ENCODE assay signal across 31 cellular contexts in the genomic region with DNA sequence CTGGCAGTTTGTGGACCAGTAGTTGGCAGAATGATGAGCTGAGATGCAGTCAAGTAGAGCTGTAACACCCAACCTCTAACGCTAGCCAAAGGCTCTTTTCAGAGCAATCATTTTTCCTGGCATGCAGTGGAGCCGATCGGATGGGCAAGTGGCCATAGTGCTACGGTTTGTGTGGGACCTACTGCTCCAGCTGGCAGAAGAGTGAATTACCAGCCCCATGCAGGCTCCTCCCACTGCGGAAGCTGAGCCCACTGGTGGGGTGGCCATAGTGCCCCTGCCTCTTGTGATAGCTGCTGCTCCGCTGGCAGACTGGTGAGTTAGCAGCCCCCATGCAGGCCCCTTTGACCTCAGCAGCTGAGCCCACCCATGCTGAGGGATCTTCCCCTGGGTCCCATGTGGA.
"Had no signal": no experiment of that assay in that cellular context is flagged by ENCODE, and none has a peak within 500 bp of the region (broad histone marks: within the 10 kb centered on the region; RNA-seq: fewer than 3 reads in every experiment).

No MANE protein-coding gene starts in this region.

- H3K36me3 Mint-ChIP-seq: natural killer cell, neural progenitor cell had no signal

- DNase-seq: activated CD4-positive, alpha-beta memory T cell treated with anti-CD3 and anti-CD28 coated beads, Interleukin-2, amount 10 ng/mL, durations not matched to agents 7 days and 5 days; activated CD4-positive, alpha-beta T cell treated with anti-CD3 and anti-CD28 coated beads, Interleukin-2, amount 10 ng/mL, durations not matched to agents 7 days and 5 days; activated CD4-positive, CD25-positive, alpha-beta regulatory T cell treated with anti-CD3 and anti-CD28 coated beads, Interleukin-2, amount 50 U/mL, for 72 hours; activated CD8-positive, alpha-beta memory T cell treated with anti-CD3 and anti-CD28 coated beads, Interleukin-2, amount 50 U/mL, for 48 hours; activated gamma-delta T cell treated with Interleukin-2 at 50 U/mL for 16 hours; activated naive CD4-positive, alpha-beta T cell treated with anti-CD3 and anti-CD28 coated beads, Interleukin-2, amount 50 U/mL, for 16 hours; activated T-cell treated with anti-CD3 and anti-CD28 coated beads, Interleukin-2, amount 50 U/mL, for 4 hours; amniotic stem cell; brain microvascular endothelial cell; dorsolateral prefrontal cortex; effector memory CD4-positive, alpha-beta T cell; gastrocnemius medialis; glutamatergic neuron; left lung; lower lobe of right lung; mesenchymal stem cell; natural killer cell; stimulated activated CD4-positive, alpha-beta T cell treated with anti-CD3 and anti-CD28 coated beads, Interleukin-15, amount 100 ng/mL, for 24 hours; stimulated activated CD4-positive, alpha-beta T cell treated with anti-CD3 and anti-CD28 coated beads, Interleukin-2, amount 100 ng/mL, for 24 hours; stimulated activated naive CD4-positive, alpha-beta T cell; tibial artery; upper lobe of right lung; WERI-Rb-1 had no signal

- H2AFZ ChIP-seq: neural progenitor cell had no signal

- H3K4me3 Mint-ChIP-seq: activated CD4-positive, alpha-beta memory T cell treated with anti-CD3 and anti-CD28 coated beads, Interleukin-2, amount 10 ng/mL, durations not matched to agents 7 days and 5 days; activated CD4-positive, alpha-beta T cell treated with anti-CD3 and anti-CD28 coated beads, Interleukin-2, amount 10 ng/mL, durations not matched to agents 7 days and 5 days; activated T-cell treated with anti-CD3 and anti-CD28 coated beads, Interleukin-2, amount 50 U/mL, for 4 hours; activated T-helper 17 cell treated with anti-CD3 and anti-CD28 coated beads, Interleukin-2, amount 50 U/mL, for 72 hours; natural killer cell; neural progenitor cell had no signal

- FAIRE-seq: astrocyte, islet of Langerhans, TTC549 had no signal

- H3K36me3 ChIP-seq: brain microvascular endothelial cell, gastrocnemius medialis, left lung, lower lobe of right lung, neural progenitor cell, right atrium auricular region, suprapubic skin, tibial artery, upper lobe of right lung, WERI-Rb-1 had no signal

- H3K4me3 ChIP-seq: coronary artery, dorsolateral prefrontal cortex, gastrocnemius medialis, left lung, lower lobe of right lung, neural progenitor cell, right atrium auricular region, suprapubic skin, tibial artery, upper lobe of right lung had no signal

- H3K4me1 ChIP-seq: gastrocnemius medialis, left lung, lower lobe of right lung, neural progenitor cell, right atrium auricular region, suprapubic skin, tibial artery, upper lobe of right lung had no signal

- H3K27ac ChIP-seq: brain microvascular endothelial cell, coronary artery, dorsolateral prefrontal cortex, gastrocnemius medialis, left lung, lower lobe of right lung, neural progenitor cell, right atrium auricular region, suprapubic skin, tibial artery, upper lobe of right lung, WERI-Rb-1 had no signal

- H3K4me1 Mint-ChIP-seq: activated T-helper 17 cell treated with anti-CD3 and anti-CD28 coated beads, Interleukin-2, amount 50 U/mL, for 72 hours; natural killer cell had no signal

- H3K27me3 ChIP-seq: neural progenitor cell, right atrium auricular region had no signal

- H3K27ac Mint-ChIP-seq: activated CD4-positive, alpha-beta memory T cell treated with anti-CD3 and anti-CD28 coated beads, Interleukin-2, amount 10 ng/mL, durations not matched to agents 7 days and 5 days; activated CD4-positive, alpha-beta T cell treated with anti-CD3 and anti-CD28 coated beads, Interleukin-2, amount 10 ng/mL, durations not matched to agents 7 days and 5 days; activated T-helper 17 cell treated with anti-CD3 and anti-CD28 coated beads, Interleukin-2, amount 50 U/mL, for 72 hours; natural killer cell; neural progenitor cell had no signal

- ATAC-seq: activated T-cell treated with anti-CD3 and anti-CD28 coated beads, Interleukin-2, amount 50 U/mL, for 4 hours; activated T-helper 17 cell treated with anti-CD3 and anti-CD28 coated beads, Interleukin-2, amount 50 U/mL, for 72 hours; gastrocnemius medialis; left lung; lower lobe of right lung; natural killer cell; upper lobe of right lung had no signal

- H3K4me2 ChIP-seq: neural progenitor cell had no signal

- H3K9ac ChIP-seq: neural progenitor cell had no signal

- H3K9me3 ChIP-seq: gastrocnemius medialis, lower lobe of right lung, right atrium auricular region, suprapubic skin, upper lobe of right lung had no signal
